15 cellular contexts compared by ENCODE assay signal in the genomic region with DNA sequence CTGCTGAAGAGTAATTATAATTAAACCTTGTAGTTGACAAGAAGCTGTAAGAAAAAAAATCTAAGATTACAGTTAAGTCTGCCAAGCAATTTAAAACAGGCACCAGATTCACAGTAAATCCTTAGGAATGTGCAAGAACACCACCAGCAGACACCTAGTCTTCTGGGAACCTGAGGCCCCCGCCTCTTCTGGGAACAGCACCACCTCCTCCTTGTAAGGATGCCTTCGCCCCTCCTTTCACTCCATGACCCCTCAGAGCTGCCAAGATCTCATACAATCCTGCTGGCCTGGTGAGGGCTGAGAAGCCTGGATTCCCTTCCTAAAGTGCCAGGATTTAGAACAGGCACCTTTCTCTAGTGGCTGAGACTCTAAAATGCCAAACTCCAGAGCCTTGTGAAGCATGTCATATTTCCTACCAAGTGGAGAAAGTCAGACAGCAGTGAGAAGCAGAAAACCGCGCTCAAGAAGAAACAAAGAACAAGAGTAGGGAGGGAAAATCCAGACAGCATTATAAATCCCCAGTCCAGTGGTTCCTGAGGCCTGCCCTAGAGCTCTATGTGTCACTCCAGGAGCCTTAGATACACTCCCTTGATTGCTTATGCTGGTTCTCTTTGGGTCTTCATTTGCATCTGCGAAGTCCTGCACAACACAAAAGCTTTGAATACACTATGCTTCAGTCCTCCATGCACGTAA.
DNase-seq lines count a peak whose midpoint lies in the region; ATAC-seq and TF ChIP-seq lines count a peak whose summit lies in the region.
"Had no signal": no experiment of that assay in that cellular context is flagged by ENCODE, and none has a peak within 500 bp of the region (broad histone marks: within the 10 kb centered on the region; RNA-seq: fewer than 3 reads in every experiment).

No MANE protein-coding gene starts in this region.

- no peak for ATAC-seq in HG02588 (IDR thresholded peaks at IDR 0.05; ENCODE audit: unreplicated experiment)
- ATAC-seq in effector memory CD8-positive, alpha-beta T cell (replicated peaks) = no peak
- no peak for ATAC-seq in HG03045 (IDR thresholded peaks at IDR 0.05; ENCODE audit: unreplicated experiment)

- H3K9ac ChIP-seq in rectal smooth muscle tissue (ENCODE audit: low read length) = no peak overlapping the region

- H3K36me3 Mint-ChIP-seq in activated T-helper 1 cell treated with anti-CD3 and anti-CD28 coated beads, Interleukin-12 subunit alpha, Interleukin-12 subunit beta, Interleukin-2, Interleukin-4 antibody, amounts not matched to agents 30 ng/mL and 10 ng/mL and 1 ng/mL, durations not matched to agents 14 hours and 24 hours and 36 hours (ENCODE audit: low read depth) = peaks cover 13% of the 10 kb centered on the region
- no peaks in the 10 kb centered on the region for H3K36me3 Mint-ChIP-seq in Calu3 (ENCODE audit: insufficient read depth, unreplicated experiment)
- H3K36me3 Mint-ChIP-seq in effector memory CD8-positive, alpha-beta T cell (ENCODE audit: insufficient read depth) = no peaks in the 10 kb centered on the region

- CTCF ChIA-PET in Calu3 (lab: Charles Lee) = no interaction called here

- peak overlapping the region; percentile 28 for H3K27ac ChIP-seq in rectal smooth muscle tissue (ENCODE audit: low read depth, low read length)
- H3K27ac ChIP-seq: C4-2B, psoas muscle had no signal

- no peak overlapping the region for H3K4me3 ChIP-seq in fibroblast of villous mesenchyme (ENCODE audit: low read depth, low read length)
- no peak overlapping the region for H3K4me3 ChIP-seq in rectal smooth muscle tissue (ENCODE audit: low read length)
- H3K4me3 ChIP-seq: psoas muscle had no signal

- no TSS peak for BruUV-seq in Calu3 (replicated peaks; lab: Mats Ljungman, UMichigan)

- DNase-seq in G401 (ENCODE audit: low spot score) (peak; percentile 45), fibroblast of villous mesenchyme (ENCODE audit: low read depth) (peak; percentile 58), Calu3 (no peak)
- DNase-seq in activated T-helper 1 cell treated with anti-CD3 and anti-CD28 coated beads, Interleukin-12 subunit alpha, Interleukin-12 subunit beta, Interleukin-2, Interleukin-4 antibody, amounts not matched to agents 30 ng/mL and 10 ng/mL and 1 ng/mL, durations not matched to agents 14 hours and 24 hours and 36 hours (ENCODE audit: low spot score) = no peak
- no peak for DNase-seq in effector memory CD8-positive, alpha-beta T cell
- DNase-seq: activated CD4-positive, alpha-beta T cell treated with anti-CD3 and anti-CD28 coated beads, Interleukin-2, amount 10 ng/mL, durations not matched to agents 7 days and 5 days; GDM1; midbrain; psoas muscle; stimulated activated CD4-positive, alpha-beta T cell treated with anti-CD3 and anti-CD28 coated beads, Interleukin-4, amount 100 ng/mL, for 24 hours; stimulated activated naive CD4-positive, alpha-beta T cell had no signal

- no peak overlapping the region for H3K4me3 Mint-ChIP-seq in activated T-helper 1 cell treated with anti-CD3 and anti-CD28 coated beads, Interleukin-12 subunit alpha, Interleukin-12 subunit beta, Interleukin-2, Interleukin-4 antibody, amounts not matched to agents 30 ng/mL and 10 ng/mL and 1 ng/mL, durations not matched to agents 14 hours and 24 hours and 36 hours
- H3K4me3 Mint-ChIP-seq in Calu3 (ENCODE audit: low read depth, unreplicated experiment) = no peak overlapping the region
- H3K4me3 Mint-ChIP-seq in effector memory CD8-positive, alpha-beta T cell = no peak overlapping the region
- H3K4me3 Mint-ChIP-seq: activated CD4-positive, alpha-beta T cell treated with anti-CD3 and anti-CD28 coated beads, Interleukin-2, amount 10 ng/mL, durations not matched to agents 7 days and 5 days had no signal

- in situ Hi-C loops in G401 (cut with HindIII; ENCODE audit: low sequenced_read_pairs) = no loop called here

- no peaks in the 10 kb centered on the region for H3K27me3 ChIP-seq in rectal smooth muscle tissue (ENCODE audit: control insufficient read depth, insufficient read depth, low read length)

- H3K27ac Mint-ChIP-seq in activated T-helper 1 cell treated with anti-CD3 and anti-CD28 coated beads, Interleukin-12 subunit alpha, Interleukin-12 subunit beta, Interleukin-2, Interleukin-4 antibody, amounts not matched to agents 30 ng/mL and 10 ng/mL and 1 ng/mL, durations not matched to agents 14 hours and 24 hours and 36 hours = peak overlapping the region; percentile 15
- no peak overlapping the region for H3K27ac Mint-ChIP-seq in Calu3 (ENCODE audit: unreplicated experiment)
- H3K27ac Mint-ChIP-seq in effector memory CD8-positive, alpha-beta T cell = no peak overlapping the region
- H3K27ac Mint-ChIP-seq: activated CD4-positive, alpha-beta T cell treated with anti-CD3 and anti-CD28 coated beads, Interleukin-2, amount 10 ng/mL, durations not matched to agents 7 days and 5 days had no signal

- intact Hi-C loops in activated T-helper 1 cell treated with anti-CD3 and anti-CD28 coated beads, Interleukin-12 subunit alpha, Interleukin-12 subunit beta, Interleukin-2, Interleukin-4 antibody, amounts not matched to agents 30 ng/mL and 10 ng/mL and 1 ng/mL, durations not matched to agents 14 hours and 24 hours and 36 hours (cut with micrococcal nuclease) = no loop called here
- intact Hi-C loops in Calu3 (cut with micrococcal nuclease; ENCODE audit: unreplicated experiment) = loop anchor here (2.0 kb wide), 1 partner anchor 39 kb away; no protein-coding TSS in a partner anchor

- TF ChIP-seq CTCF in fibroblast of villous mesenchyme (IDR thresholded peaks at IDR 0.05; ENCODE audit: insufficient read depth, low read depth, low read length) (no peak), Calu3 (IDR thresholded peaks at IDR 0.05; ENCODE audit: unreplicated experiment) (no peak)

- peaks cover 9% of the 10 kb centered on the region for H3K4me1 ChIP-seq in rectal smooth muscle tissue (ENCODE audit: control insufficient read depth, insufficient read depth, low read length)
- H3K4me1 ChIP-seq: psoas muscle had no signal

- H3K9me3 Mint-ChIP-seq in activated T-helper 1 cell treated with anti-CD3 and anti-CD28 coated beads, Interleukin-12 subunit alpha, Interleukin-12 subunit beta, Interleukin-2, Interleukin-4 antibody, amounts not matched to agents 30 ng/mL and 10 ng/mL and 1 ng/mL, durations not matched to agents 14 hours and 24 hours and 36 hours = no peaks in the 10 kb centered on the region
- H3K9me3 Mint-ChIP-seq in Calu3 (ENCODE audit: low read depth, unreplicated experiment) = no peaks in the 10 kb centered on the region
- H3K9me3 Mint-ChIP-seq in effector memory CD8-positive, alpha-beta T cell = no peaks in the 10 kb centered on the region
- H3K9me3 Mint-ChIP-seq: activated CD4-positive, alpha-beta T cell treated with anti-CD3 and anti-CD28 coated beads, Interleukin-2, amount 10 ng/mL, durations not matched to agents 7 days and 5 days had no signal

- no peaks in the 10 kb centered on the region for H3K36me3 ChIP-seq in rectal smooth muscle tissue (ENCODE audit: control insufficient read depth, insufficient read depth, low read length)

- peaks cover 55% of the 10 kb centered on the region for H3K4me1 Mint-ChIP-seq in activated T-helper 1 cell treated with anti-CD3 and anti-CD28 coated beads, Interleukin-12 subunit alpha, Interleukin-12 subunit beta, Interleukin-2, Interleukin-4 antibody, amounts not matched to agents 30 ng/mL and 10 ng/mL and 1 ng/mL, durations not matched to agents 14 hours and 24 hours and 36 hours (ENCODE audit: low read depth)
- no peaks in the 10 kb centered on the region for H3K4me1 Mint-ChIP-seq in Calu3 (ENCODE audit: low read depth, unreplicated experiment)
- H3K4me1 Mint-ChIP-seq in effector memory CD8-positive, alpha-beta T cell (ENCODE audit: low read depth in 2 of 2) = peaks cover 6 to 15% of the 10 kb centered on the region in 2 donors

- H3K27me3 Mint-ChIP-seq in activated T-helper 1 cell treated with anti-CD3 and anti-CD28 coated beads, Interleukin-12 subunit alpha, Interleukin-12 subunit beta, Interleukin-2, Interleukin-4 antibody, amounts not matched to agents 30 ng/mL and 10 ng/mL and 1 ng/mL, durations not matched to agents 14 hours and 24 hours and 36 hours (ENCODE audit: insufficient read depth) = no peaks in the 10 kb centered on the region
- H3K27me3 Mint-ChIP-seq in Calu3 (ENCODE audit: unreplicated experiment) = no peaks in the 10 kb centered on the region
- H3K27me3 Mint-ChIP-seq in effector memory CD8-positive, alpha-beta T cell = no peaks in the 10 kb centered on the region
- H3K27me3 Mint-ChIP-seq: activated CD4-positive, alpha-beta T cell treated with anti-CD3 and anti-CD28 coated beads, Interleukin-2, amount 10 ng/mL, durations not matched to agents 7 days and 5 days had no signal

Comparison
In these comparisons a context has a peak if more than half of its experiments do, and no peak if none do; other contexts are left out.
1. DNase-seq: peak in G401 (single experiment) and fibroblast of villous mesenchyme (single experiment); none in activated T-helper 1 cell treated with anti-CD3 and anti-CD28 coated beads, Interleukin-12 subunit alpha, Interleukin-12 subunit beta, Interleukin-2, Interleukin-4 antibody, amounts not matched to agents 30 ng/mL and 10 ng/mL and 1 ng/mL, durations not matched to agents 14 hours and 24 hours and 36 hours (single experiment), Calu3 (single experiment) and effector memory CD8-positive, alpha-beta T cell (0 of 3).